In the genomic region with DNA sequence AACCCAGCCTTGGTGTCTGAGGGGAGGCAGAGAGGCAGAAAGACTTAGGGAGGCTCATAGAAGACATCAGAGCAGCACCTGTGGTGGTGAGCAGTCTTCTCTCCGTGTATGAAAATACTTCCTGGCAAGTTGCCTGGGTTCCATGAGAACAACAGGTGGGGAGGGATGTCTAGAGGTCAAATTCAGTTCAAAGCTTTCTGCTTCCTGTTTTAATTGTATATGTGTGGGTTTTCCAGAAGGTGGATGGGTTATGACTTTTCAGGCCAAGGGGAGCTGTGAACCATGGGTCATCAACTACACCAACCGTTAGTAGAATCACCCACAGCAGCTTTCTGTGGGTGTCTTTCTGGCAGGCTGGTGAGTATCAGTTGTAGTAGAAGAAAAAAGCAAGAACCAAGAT, we compare ENCODE assay signal across 11 cellular contexts. TPM values are rescaled to one million over a fixed set of nuclear protein-coding genes. Genes with fewer than 3 reads are reported as not detected.
DNase-seq lines count a peak whose midpoint lies in the region; ATAC-seq and TF ChIP-seq lines count a peak whose summit lies in the region.
"Had no signal": no experiment of that assay in that cellular context is flagged by ENCODE, and none has a peak within 500 bp of the region (broad histone marks: within the 10 kb centered on the region; RNA-seq: fewer than 3 reads in every experiment).

No MANE protein-coding gene starts in this region.

- H3K4me3 Mint-ChIP-seq in activated B cell treated with CpG ODN at 0.5 μM for 24 hours, result peak overlapping the region; percentile 48
- H3K4me3 Mint-ChIP-seq: activated T-cell treated with anti-CD3 and anti-CD28 coated beads, Interleukin-2, amount 50 U/mL, for 24 hours had no signal

- peak overlapping the region; percentile 77 for H3K27ac Mint-ChIP-seq in activated B cell treated with CpG ODN at 0.5 μM for 24 hours
- H3K27ac Mint-ChIP-seq: activated T-cell treated with anti-CD3 and anti-CD28 coated beads, Interleukin-2, amount 50 U/mL, for 24 hours; naive thymus-derived CD4-positive, alpha-beta T cell had no signal

- ATAC-seq in GM18858 (IDR thresholded peaks at IDR 0.05; ENCODE audit: unreplicated experiment) (peak; percentile 50), GM21526 (IDR thresholded peaks at IDR 0.05; ENCODE audit: low FRiP score, unreplicated experiment) (peak; percentile 62), HG03175 (IDR thresholded peaks at IDR 0.05; ENCODE audit: unreplicated experiment) (peak; percentile 53), activated B cell treated with CpG ODN at 0.5 μM for 24 hours (ENCODE audit: low read depth) (peak; percentile 22)
- ATAC-seq: naive thymus-derived CD4-positive, alpha-beta T cell had no signal

- peaks cover 18% of the 10 kb centered on the region for H3K36me3 Mint-ChIP-seq in activated B cell treated with CpG ODN at 0.5 μM for 24 hours (ENCODE audit: low read depth)
- H3K36me3 Mint-ChIP-seq: naive thymus-derived CD4-positive, alpha-beta T cell had no signal

- intact Hi-C loops in activated B cell treated with CpG ODN at 0.5 μM for 24 hours (cut with micrococcal nuclease), result no loop called here
- intact Hi-C loops in prostate gland (cut with DNase I), result no loop called here

- H3K9me3 ChIP-seq in prostate gland, result no peaks in the 10 kb centered on the region

- H3K27ac ChIP-seq in prostate gland, result no peak overlapping the region
- H3K27ac ChIP-seq: epithelial cell of prostate had no signal

- no peaks in the 10 kb centered on the region for H3K27me3 ChIP-seq in prostate gland (replicated peaks; ENCODE audit: insufficient read depth)

- H3K4me1 ChIP-seq in prostate gland (replicated peaks), result no peaks in the 10 kb centered on the region

- DNase-seq in activated B cell treated with CpG ODN at 0.5 μM for 24 hours (no peak), CD1c-positive myeloid dendritic cell (ENCODE audit: extremely low spot score) (no peak), prostate gland (ENCODE audit: low spot score) (no peak), DMS114 treated with DMSO at 0.1 percent for 48 hours (lab: John Stamatoyannopoulos, UW; ENCODE audit: unreplicated experiment) (no peak)
- no peak for DNase-seq in effector CD8-positive, alpha-beta T cell (lab: John Stamatoyannopoulos, UW)
- DNase-seq: activated T-cell treated with anti-CD3 and anti-CD28 coated beads, Interleukin-2, amount 50 U/mL, for 24 hours; naive thymus-derived CD4-positive, alpha-beta T cell had no signal

- no peak overlapping the region for H3K4me3 ChIP-seq in prostate gland

- TF ChIP-seq CTCF in activated B cell treated with CpG ODN at 0.5 μM for 24 hours (IDR thresholded peaks at IDR 0.05), result no peak
- no peak for TF ChIP-seq CTCF in prostate gland (IDR thresholded peaks at IDR 0.05)

- H3K27me3 Mint-ChIP-seq in activated B cell treated with CpG ODN at 0.5 μM for 24 hours, result no peaks in the 10 kb centered on the region

- TF ChIP-seq POLR2A in prostate gland (IDR thresholded peaks at IDR 0.05), result no peak

- CTCF ChIA-PET in activated B cell treated with CpG ODN at 0.5 μM for 24 hours (lab: Charles Lee), result interaction anchor here (3.8 kb wide), 1 partner anchor 201 kb away, joined by 11 read pairs; no protein-coding TSS in a partner anchor

- H3K4me1 Mint-ChIP-seq in activated B cell treated with CpG ODN at 0.5 μM for 24 hours, result peaks cover 99% of the 10 kb centered on the region

- no peaks in the 10 kb centered on the region for H3K36me3 ChIP-seq in prostate gland

- no peaks in the 10 kb centered on the region for H3K9me3 Mint-ChIP-seq in activated B cell treated with CpG ODN at 0.5 μM for 24 hours
- H3K9me3 Mint-ChIP-seq: activated T-cell treated with anti-CD3 and anti-CD28 coated beads, Interleukin-2, amount 50 U/mL, for 24 hours had no signal

- POLR2A ChIA-PET in activated B cell treated with CpG ODN at 0.5 μM for 24 hours (lab: Charles Lee), result interaction anchor here (0.7 to 3.8 kb wide), 8 partner anchors 9 to 84 kb away, joined by 3 to 32 read pairs (median 4); a partner anchor contains a TSS

- WGBS in prostate gland, result 45% methylated on average over 2 of the region's 2 CpGs

RNA-seq across cellular contexts. Expression of a gene that starts 4.1 kb away (rescaled TPM):
- 48.0 and 51.6 TPM in 2 replicates for total RNA-seq in activated B cell treated with CpG ODN at 0.5 μM for 24 hours
- total RNA-seq in prostate gland, result not detected

RNA-seq across cellular contexts. Expression of a gene that starts 38.9 kb away (rescaled TPM):
- total RNA-seq in activated B cell treated with CpG ODN at 0.5 μM for 24 hours (111 and 138 TPM in 2 replicates), prostate gland (under 1 TPM in 1 of 2 donors, not detected in 1; 0.09 TPM)

Comparison
In these comparisons a context has a peak if more than half of its experiments do, and no peak if none do; other contexts are left out.
1. RNA of a gene that starts 4.1 kb away (total RNA-seq): 48.0 to 51.6 TPM in activated B cell treated with CpG ODN at 0.5 μM for 24 hours; not detected in prostate gland; every median in the first group is over 10 times any median in the second.
2. RNA of a gene that starts 38.9 kb away (total RNA-seq): 111 to 138 TPM in activated B cell treated with CpG ODN at 0.5 μM for 24 hours; 0.09 TPM in prostate gland; every median in the first group is over 100 times any median in the second.
3. Peak in every context shown above with its lines, with median percentiles within 50 percentile points of each other: ATAC-seq.